22 cellular contexts compared by ENCODE assay signal in genomic region chr19:1756705-1757445, GRCh38. TPM values are rescaled to one million over a fixed set of nuclear protein-coding genes. Genes with fewer than 3 reads are reported as not detected.
A peak's percentile ranks its signal among the peaks of the same experiment; 100 is the strongest.
DNase-seq lines count a peak whose midpoint lies in the region; ATAC-seq and TF ChIP-seq lines count a peak whose summit lies in the region.
"Had no signal": no experiment of that assay in that cellular context is flagged by ENCODE, and none has a peak within 500 bp of the region (broad histone marks: within the 10 kb centered on the region; RNA-seq: fewer than 3 reads in every experiment).

No MANE protein-coding gene starts in this region.

- peaks cover 79% of the 10 kb centered on the region for H3K27me3 Mint-ChIP-seq in T-helper 1 cell treated with Interleukin-12 subunit alpha and Interleukin-12 subunit beta and Interleukin-4 antibody, amounts not matched to agents 30 μg/mL and 1 μg/mL, for 36 hours (ENCODE audit: low read depth)
- peaks cover 40% of the 10 kb centered on the region for H3K27me3 Mint-ChIP-seq in activated B cell treated with CpG ODN at 0.5 μM for 24 hours

- H3K4me1 Mint-ChIP-seq in T-helper 1 cell treated with Interleukin-12 subunit alpha and Interleukin-12 subunit beta and Interleukin-4 antibody, amounts not matched to agents 30 μg/mL and 1 μg/mL, for 36 hours (ENCODE audit: low read depth), result peaks cover 4% of the 10 kb centered on the region
- H3K4me1 Mint-ChIP-seq in activated B cell treated with CpG ODN at 0.5 μM for 24 hours, result peaks cover 24% of the 10 kb centered on the region

- H3K9me3 Mint-ChIP-seq in T-helper 1 cell treated with Interleukin-12 subunit alpha and Interleukin-12 subunit beta and Interleukin-4 antibody, amounts not matched to agents 30 μg/mL and 1 μg/mL, for 36 hours, result no peaks in the 10 kb centered on the region
- H3K9me3 Mint-ChIP-seq in activated B cell treated with CpG ODN at 0.5 μM for 24 hours, result no peaks in the 10 kb centered on the region
- H3K9me3 Mint-ChIP-seq: T-cell had no signal

- H3K27ac ChIP-seq in BLaER1 treated with 17β-estradiol and CSF1 and Interleukin-3, amounts not matched to agents 10 nM and 100 nM, result no peak overlapping the region
- H3K27ac ChIP-seq: epithelial cell of prostate, foreskin keratinocyte, right atrium auricular region, tibial artery had no signal

- H3K27me3 ChIP-seq in BLaER1 treated with 17β-estradiol and CSF1 and Interleukin-3, amounts not matched to agents 10 nM and 100 nM, result peaks cover 99 to 100% (median 100%) of the 10 kb centered on the region in 11 experiments

- POLR2A ChIA-PET in activated B cell treated with CpG ODN at 0.5 μM for 24 hours (lab: Charles Lee), result no interaction called here

- peaks cover 38 to 50% (median 45%) of the 10 kb centered on the region in 10 experiments for H3K4me1 ChIP-seq in BLaER1 treated with 17β-estradiol and CSF1 and Interleukin-3, amounts not matched to agents 10 nM and 100 nM
- H3K4me1 ChIP-seq: foreskin keratinocyte had no signal

- no peak for ATAC-seq in activated B cell treated with CpG ODN at 0.5 μM for 24 hours (ENCODE audit: low read depth)
- ATAC-seq in HG02938 (IDR thresholded peaks at IDR 0.05; ENCODE audit: unreplicated experiment), result no peak
- ATAC-seq in left cardiac atrium, result no peak
- ATAC-seq: foreskin keratinocyte, T-cell had no signal

- no peak overlapping the region; a peak in 2 of 22 replicates for H3K9ac ChIP-seq in BLaER1 treated with 17β-estradiol and CSF1 and Interleukin-3, amounts not matched to agents 10 nM and 100 nM

- no peak for TF ChIP-seq CTCF in activated B cell treated with CpG ODN at 0.5 μM for 24 hours (IDR thresholded peaks at IDR 0.05)

- H3K36me3 Mint-ChIP-seq in T-helper 1 cell treated with Interleukin-12 subunit alpha and Interleukin-12 subunit beta and Interleukin-4 antibody, amounts not matched to agents 30 μg/mL and 1 μg/mL, for 36 hours (ENCODE audit: low read depth), result peaks cover 2% of the 10 kb centered on the region
- no peaks in the 10 kb centered on the region for H3K36me3 Mint-ChIP-seq in activated B cell treated with CpG ODN at 0.5 μM for 24 hours (ENCODE audit: low read depth)
- H3K36me3 Mint-ChIP-seq: brain; CD4-positive, alpha-beta memory T cell; T-cell had no signal

- intact Hi-C loops in activated B cell treated with CpG ODN at 0.5 μM for 24 hours (cut with micrococcal nuclease), result no loop called here
- intact Hi-C loops in left cardiac atrium (cut with DNase I), result no loop called here

- H3K4me2 ChIP-seq in BLaER1 treated with 17β-estradiol and CSF1 and Interleukin-3, amounts not matched to agents 10 nM and 100 nM, result peak overlapping the region; percentile 78 to 98 (median 93)

- DNase-seq in T-helper 1 cell (no peak), activated B cell treated with CpG ODN at 0.5 μM for 24 hours (no peak), left kidney (ENCODE audit: low read depth, low spot score) (peak; percentile 37), NOMO-1 treated with DMSO at 0.1 percent for 48 hours (lab: John Stamatoyannopoulos, UW; ENCODE audit: unreplicated experiment) (no peak), left cardiac atrium (no peak)
- DNase-seq: activated CD4-positive, CD25-positive, alpha-beta regulatory T cell; activated naive CD4-positive, alpha-beta T cell treated with Interleukin-2 at 50 U/mL for 16 hours; dermis blood vessel endothelial cell; foreskin keratinocyte; MG63; NCI-H187; stimulated activated naive CD4-positive, alpha-beta T cell treated with Interleukin-2 at 50 U/mL for 16 hours; T-cell; tibial artery had no signal

- peaks cover 0 to 96% (median 78%) of the 10 kb centered on the region in 11 experiments; a peak in 20 of 22 replicates for H4K20me1 ChIP-seq in BLaER1 treated with 17β-estradiol and CSF1 and Interleukin-3, amounts not matched to agents 10 nM and 100 nM

- no peaks in the 10 kb centered on the region for H3K36me3 ChIP-seq in BLaER1 treated with 17β-estradiol and CSF1 and Interleukin-3, amounts not matched to agents 10 nM and 100 nM
- H3K36me3 ChIP-seq: MG63, right atrium auricular region, tibial artery had no signal

- H3K4me3 ChIP-seq in BLaER1 treated with 17β-estradiol and CSF1 and Interleukin-3, amounts not matched to agents 10 nM and 100 nM, result peak overlapping the region; percentile 41 to 66 (median 50); a peak in 19 of 20 replicates
- H3K4me3 ChIP-seq: MG63, right atrium auricular region, tibial artery had no signal

- no peaks in the 10 kb centered on the region for H3K9me3 ChIP-seq in BLaER1 treated with 17β-estradiol and CSF1 and Interleukin-3, amounts not matched to agents 10 nM and 100 nM (replicated peaks in 1 of 11)
- H3K9me3 ChIP-seq: MG63, right atrium auricular region, tibial artery had no signal

- H3K27ac Mint-ChIP-seq in T-helper 1 cell treated with Interleukin-12 subunit alpha and Interleukin-12 subunit beta and Interleukin-4 antibody, amounts not matched to agents 30 μg/mL and 1 μg/mL, for 36 hours, result peak overlapping the region; percentile 72
- H3K27ac Mint-ChIP-seq in activated B cell treated with CpG ODN at 0.5 μM for 24 hours, result no peak overlapping the region
- H3K27ac Mint-ChIP-seq: brain, T-cell had no signal

- CTCF ChIA-PET in activated B cell treated with CpG ODN at 0.5 μM for 24 hours (lab: Charles Lee), result no interaction called here

- peak overlapping the region; percentile 37 for H3K4me3 Mint-ChIP-seq in T-helper 1 cell treated with Interleukin-12 subunit alpha and Interleukin-12 subunit beta and Interleukin-4 antibody, amounts not matched to agents 30 μg/mL and 1 μg/mL, for 36 hours
- peak overlapping the region; percentile 41 for H3K4me3 Mint-ChIP-seq in activated B cell treated with CpG ODN at 0.5 μM for 24 hours

RNA-seq across cellular contexts. Expression of gene ONECUT3, which starts 3.6 kb away (rescaled TPM):
- total RNA-seq in activated B cell treated with CpG ODN at 0.5 μM for 24 hours (not detected in 2 replicates), left cardiac atrium (not detected)
- total RNA-seq: CD4-positive, alpha-beta memory T cell; dermis blood vessel endothelial cell; foreskin keratinocyte; NCI-H460; right atrium auricular region had no signal

RNA-seq across cellular contexts. Expression of gene ATP8B3, which starts 55.2 kb away (rescaled TPM):
- total RNA-seq in activated B cell treated with CpG ODN at 0.5 μM for 24 hours (2.3 and 3.9 TPM in 2 replicates), left cardiac atrium (1 to 10 TPM in 1 of 2 donors, under 1 TPM in 1; 0.52 to 1.6 TPM)
